ENCODE assay signal across 8 cellular contexts in the genomic region with DNA sequence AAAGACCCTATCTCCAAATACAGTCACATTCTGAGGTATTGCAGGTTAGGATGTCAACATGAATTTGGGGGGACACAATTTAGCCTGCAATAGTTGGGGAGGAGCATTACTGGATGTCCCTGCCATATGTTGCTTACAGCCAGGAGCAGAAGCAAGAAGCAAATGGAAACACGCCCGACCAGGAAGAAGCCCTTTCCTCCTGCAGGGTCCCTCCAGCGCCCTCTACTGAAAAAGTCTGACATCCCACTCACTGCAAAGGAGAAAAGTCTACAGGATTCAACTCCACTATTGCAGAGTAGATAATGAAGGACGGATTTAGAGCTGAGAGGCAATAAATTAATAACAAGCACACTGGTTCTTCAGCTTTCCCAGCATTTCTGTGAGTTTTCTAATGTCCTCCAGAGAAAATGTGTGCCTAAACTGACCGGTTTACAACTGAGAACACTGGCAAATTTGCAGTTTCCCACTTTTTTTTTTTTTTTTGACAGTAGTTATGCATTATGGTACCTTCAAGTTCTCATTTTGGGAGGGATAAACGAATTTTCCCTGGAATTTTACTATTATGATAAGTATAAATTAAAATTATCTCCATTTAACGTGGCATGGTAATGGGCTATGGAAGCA. TPM values are rescaled to one million over a fixed set of nuclear protein-coding genes. Genes with fewer than 3 reads are reported as not detected.
DNase-seq lines count a peak whose midpoint lies in the region; ATAC-seq and TF ChIP-seq lines count a peak whose summit lies in the region.

No MANE protein-coding gene starts in this region.

- no peaks in the 10 kb centered on the region for H3K9me3 Mint-ChIP-seq in effector memory CD8-positive, alpha-beta T cell
- no peaks in the 10 kb centered on the region for H3K9me3 Mint-ChIP-seq in naive B cell

- peak; percentile 11 for DNase-seq in DMS79 treated with DMSO at 0.1 percent for 48 hours (lab: John Stamatoyannopoulos, UW)
- DNase-seq in DMS79 (lab: John Stamatoyannopoulos, UW): no peak
- DNase-seq in NCI-H82 (lab: John Stamatoyannopoulos, UW): peak; percentile 83
- peak; percentile 68 for DNase-seq in activated CD4-positive, alpha-beta T cell treated with anti-CD3 and anti-CD28 coated beads, Interleukin-2, amount 50 U/mL, for 1 hour
- DNase-seq in effector memory CD8-positive, alpha-beta T cell: peak; percentile 77 to 80 (median 78)
- peak; percentile 68 for DNase-seq in naive B cell
- DNase-seq in suprapubic skin (ENCODE audit: low spot score in 2 of 2): no peak

- peak overlapping the region; percentile 29 to 41 for H3K4me3 Mint-ChIP-seq in effector memory CD8-positive, alpha-beta T cell
- H3K4me3 Mint-ChIP-seq in naive B cell: peak overlapping the region in 3 of 8 donors; percentile 28 to 64 (median 62)

- no peaks in the 10 kb centered on the region for H3K27me3 ChIP-seq in suprapubic skin

- WGBS in suprapubic skin: 45% methylated on average over 7 of the region's 7 CpGs

- peaks cover 3% of the 10 kb centered on the region for H3K36me3 Mint-ChIP-seq in effector memory CD8-positive, alpha-beta T cell (ENCODE audit: insufficient read depth)
- no peaks in the 10 kb centered on the region for H3K36me3 Mint-ChIP-seq in naive B cell

- ATAC-seq in HG03342 (IDR thresholded peaks at IDR 0.05; ENCODE audit: unreplicated experiment): peak; percentile 57
- peak; percentile 97 for ATAC-seq in effector memory CD8-positive, alpha-beta T cell (replicated peaks)
- peak; percentile 77 to 79 for ATAC-seq in naive B cell (ENCODE audit: low read depth in 2 of 2)

- no peak for TF ChIP-seq EP300 in suprapubic skin (IDR thresholded peaks at IDR 0.05)

- no peak for TF ChIP-seq POLR2A in suprapubic skin (IDR thresholded peaks at IDR 0.05)

- no peaks in the 10 kb centered on the region for H3K36me3 ChIP-seq in suprapubic skin

- no peak overlapping the region for H3K27ac ChIP-seq in suprapubic skin

- H3K27ac Mint-ChIP-seq in effector memory CD8-positive, alpha-beta T cell: peak overlapping the region in 1 of 2 donors; percentile 22
- peak overlapping the region in 3 of 6 donors; percentile 30 to 86 (median 40) for H3K27ac Mint-ChIP-seq in naive B cell

- peak; percentile 7 to 63 for TF ChIP-seq CTCF in suprapubic skin (IDR thresholded peaks at IDR 0.05)

- peaks cover 23 to 31% of the 10 kb centered on the region in 2 donors for H3K4me1 Mint-ChIP-seq in effector memory CD8-positive, alpha-beta T cell (ENCODE audit: low read depth in 2 of 2)
- H3K4me1 Mint-ChIP-seq in naive B cell: peaks cover 26 to 57% (median 41%) of the 10 kb centered on the region in 3 donors

- H3K9me3 ChIP-seq in suprapubic skin: no peaks in the 10 kb centered on the region

- peaks cover 7% of the 10 kb centered on the region for H3K4me1 ChIP-seq in suprapubic skin

- H3K27me3 Mint-ChIP-seq in effector memory CD8-positive, alpha-beta T cell: no peaks in the 10 kb centered on the region
- H3K27me3 Mint-ChIP-seq in naive B cell: no peaks in the 10 kb centered on the region

- H3K4me3 ChIP-seq in suprapubic skin: no peak overlapping the region

RNA-seq across cellular contexts. Expression of a gene that starts 31.7 kb away (rescaled TPM):
- 10 to 100 TPM in 5 of 6 donors, 1 to 10 TPM in 1; 3.2 to 12.4 (median 11.5) TPM for polyA plus RNA-seq in naive B cell (ENCODE audit: low read depth in 6 of 6)
- 10 to 100 TPM in 3 of 4 donors, 1 to 10 TPM in 1; 8.0 to 17.2 (median 13.4) TPM for total RNA-seq in suprapubic skin

Comparison
In these comparisons a context has a peak if more than half of its experiments do, and no peak if none do; other contexts are left out.
1. DNase-seq: peak in DMS79 treated with DMSO at 0.1 percent for 48 hours (single experiment), NCI-H82 (single experiment), activated CD4-positive, alpha-beta T cell treated with anti-CD3 and anti-CD28 coated beads, Interleukin-2, amount 50 U/mL, for 1 hour (single experiment), effector memory CD8-positive, alpha-beta T cell (3 of 3) and naive B cell (single experiment); none in DMS79 (single experiment) and suprapubic skin (0 of 2).
2. Peak in every context shown above with its lines, with median percentiles within 50 percentile points of each other: ATAC-seq.